22 cellular contexts compared by ENCODE assay signal in genomic region chr5:54537720-54538119, GRCh38. TPM values are rescaled to one million over a fixed set of nuclear protein-coding genes. Genes with fewer than 3 reads are reported as not detected.
A peak's percentile ranks its signal among the peaks of the same experiment; 100 is the strongest.
DNase-seq lines count a peak whose midpoint lies in the region; ATAC-seq and TF ChIP-seq lines count a peak whose summit lies in the region.
"Had no signal": no experiment of that assay in that cellular context is flagged by ENCODE, and none has a peak within 500 bp of the region (broad histone marks: within the 10 kb centered on the region; RNA-seq: fewer than 3 reads in every experiment).

No MANE protein-coding gene starts in this region.

- H3K36me3 ChIP-seq in heart left ventricle (peaks cover 0 to 10% (median 0%) of the 10 kb centered on the region in 9 donors), colonic mucosa (no peaks in the 10 kb centered on the region), right lobe of liver (no peaks in the 10 kb centered on the region)
- no peaks in the 10 kb centered on the region for H3K36me3 ChIP-seq in naive thymus-derived CD4-positive, alpha-beta T cell (ENCODE audit: control insufficient read depth in 2 of 3, insufficient read depth in 3 of 3, low read length in 3 of 3)

- no peaks in the 10 kb centered on the region for H3K27me3 Mint-ChIP-seq in naive thymus-derived CD4-positive, alpha-beta T cell
- H3K27me3 Mint-ChIP-seq: activated naive CD4-positive, alpha-beta T cell treated with anti-CD3 and anti-CD28 coated beads, Interleukin-2, amount 10 ng/mL, durations not matched to agents 7 days and 5 days; T-cell; type B pancreatic cell had no signal

- H3K27ac ChIP-seq in heart left ventricle, result peak overlapping the region in 9 of 12 donors; percentile 12 to 57 (median 36)
- peak overlapping the region; percentile 75 for H3K27ac ChIP-seq in cingulate gyrus (ENCODE audit: low read depth, low read length)
- H3K27ac ChIP-seq in naive thymus-derived CD4-positive, alpha-beta T cell (ENCODE audit: low read depth, low read length), result no peak overlapping the region
- no peak overlapping the region for H3K27ac ChIP-seq in colonic mucosa
- no peak overlapping the region for H3K27ac ChIP-seq in right lobe of liver
- H3K27ac ChIP-seq: A549, parathyroid adenoma, RWPE1 had no signal

- TF ChIP-seq CTCF in heart left ventricle (IDR thresholded peaks at IDR 0.05) (no peak), colonic mucosa (IDR thresholded peaks at IDR 0.05) (no peak), right lobe of liver (IDR thresholded peaks at IDR 0.05) (no peak)

- peak overlapping the region in 5 of 9 donors; percentile 6 to 70 (median 22) for H3K27ac Mint-ChIP-seq in naive thymus-derived CD4-positive, alpha-beta T cell
- H3K27ac Mint-ChIP-seq: activated naive CD4-positive, alpha-beta T cell treated with anti-CD3 and anti-CD28 coated beads, Interleukin-2, amount 10 ng/mL, durations not matched to agents 7 days and 5 days; CD8-positive, alpha-beta T cell; type B pancreatic cell had no signal

- 55 to 77% (median 60%) methylated on average over 2 of the region's 2 CpGs for WGBS in heart left ventricle, 4 donors
- WGBS in right lobe of liver (ENCODE audit: insufficient coverage, low coverage, low lambda C conversion rate, missing lambda C conversion rate), result 63% methylated on average over 2 of the region's 2 CpGs

- H3K4me1 ChIP-seq in heart left ventricle, result peaks cover 3 to 66% (median 50%) of the 10 kb centered on the region in 12 donors
- peaks cover 3 to 8% of the 10 kb centered on the region in 2 donors for H3K4me1 ChIP-seq in naive thymus-derived CD4-positive, alpha-beta T cell (ENCODE audit: control insufficient read depth in 2 of 2, insufficient read depth in 2 of 2, low read length in 2 of 2)
- no peaks in the 10 kb centered on the region for H3K4me1 ChIP-seq in colonic mucosa
- H3K4me1 ChIP-seq in right lobe of liver, result peaks cover 0 to 34% (median 10%) of the 10 kb centered on the region in 4 donors
- H3K4me1 ChIP-seq: A549 had no signal

- CTCF ChIA-PET in naive thymus-derived CD4-positive, alpha-beta T cell (lab: Charles Lee), result interaction anchor here (2.2 kb wide), 1 partner anchor 20 kb away, joined by 8 read pairs; the partner anchor contains the start of gene SNX18

- H3K27me3 ChIP-seq in heart left ventricle, result no peaks in the 10 kb centered on the region
- no peaks in the 10 kb centered on the region for H3K27me3 ChIP-seq in naive thymus-derived CD4-positive, alpha-beta T cell (ENCODE audit: control insufficient read depth in 2 of 2, insufficient read depth in 2 of 2, low read length in 2 of 2)
- no peaks in the 10 kb centered on the region for H3K27me3 ChIP-seq in colonic mucosa
- H3K27me3 ChIP-seq in right lobe of liver, result no peaks in the 10 kb centered on the region

- H3K9me3 ChIP-seq in heart left ventricle (no peaks in the 10 kb centered on the region), colonic mucosa (no peaks in the 10 kb centered on the region), right lobe of liver (no peaks in the 10 kb centered on the region)
- no peaks in the 10 kb centered on the region for H3K9me3 ChIP-seq in naive thymus-derived CD4-positive, alpha-beta T cell (ENCODE audit: control insufficient read depth in 2 of 3, low read length in 3 of 3)
- H3K9me3 ChIP-seq: A549 had no signal

- H3K9me3 Mint-ChIP-seq in naive thymus-derived CD4-positive, alpha-beta T cell, result no peaks in the 10 kb centered on the region
- H3K9me3 Mint-ChIP-seq: activated naive CD4-positive, alpha-beta T cell treated with anti-CD3 and anti-CD28 coated beads, Interleukin-2, amount 10 ng/mL, durations not matched to agents 7 days and 5 days; CD8-positive, alpha-beta T cell; T-cell; type B pancreatic cell had no signal

- H3K9ac ChIP-seq in colonic mucosa (ENCODE audit: low read depth in 2 of 2, low read length in 2 of 2), result no peak overlapping the region
- H3K9ac ChIP-seq: parathyroid adenoma had no signal

- intact Hi-C loops in heart left ventricle (cut with DNase I), result loop anchor here in 1 of 10 donors (5.0 kb wide), 1 partner anchor 110 kb away; no protein-coding TSS in a partner anchor
- intact Hi-C loops in Right ventricle myocardium inferior (cut with DNase I), result no loop called here
- intact Hi-C loops in naive thymus-derived CD4-positive, alpha-beta T cell (cut with micrococcal nuclease), result no loop called here
- intact Hi-C loops in colonic mucosa (cut with DNase I), result no loop called here
- intact Hi-C loops in right lobe of liver (cut with DNase I), result no loop called here

- H3K4me3 ChIP-seq in heart left ventricle (peak overlapping the region in 3 of 12 donors; percentile 7 to 13 (median 10)), colonic mucosa (no peak overlapping the region), right lobe of liver (no peak overlapping the region)
- no peak overlapping the region for H3K4me3 ChIP-seq in naive thymus-derived CD4-positive, alpha-beta T cell (ENCODE audit: low read length)
- H3K4me3 ChIP-seq: A549 had no signal

- ATAC-seq in heart left ventricle (no peak), Right ventricle myocardium inferior (no peak), right lobe of liver (no peak)
- ATAC-seq in naive thymus-derived CD4-positive, alpha-beta T cell, result no peak
- ATAC-seq: A549; CD8-positive, alpha-beta T cell; left colon; T-cell had no signal

- peaks cover 0 to 40% (median 12%) of the 10 kb centered on the region in 5 donors for H3K36me3 Mint-ChIP-seq in naive thymus-derived CD4-positive, alpha-beta T cell

- no peak overlapping the region for H3K4me3 Mint-ChIP-seq in naive thymus-derived CD4-positive, alpha-beta T cell
- H3K4me3 Mint-ChIP-seq: activated naive CD4-positive, alpha-beta T cell treated with anti-CD3 and anti-CD28 coated beads, Interleukin-2, amount 10 ng/mL, durations not matched to agents 7 days and 5 days; CD8-positive, alpha-beta T cell; T-cell; type B pancreatic cell had no signal

- H3K4me1 Mint-ChIP-seq in naive thymus-derived CD4-positive, alpha-beta T cell, result peaks cover 34 to 77% (median 60%) of the 10 kb centered on the region in 7 donors

- POLR2A ChIA-PET in naive thymus-derived CD4-positive, alpha-beta T cell (lab: Charles Lee), result no interaction called here

- TF ChIP-seq POLR2A in heart left ventricle (IDR thresholded peaks at IDR 0.05) (no peak), right lobe of liver (IDR thresholded peaks at IDR 0.05) (no peak)

- DNase-seq in heart left ventricle, result no peak
- no peak for DNase-seq in Right ventricle myocardium inferior (ENCODE audit: missing footprints)
- DNase-seq in naive thymus-derived CD4-positive, alpha-beta T cell, result no peak
- DNase-seq in UCSD-AML1 (lab: John Stamatoyannopoulos, UW; ENCODE audit: unreplicated experiment), result no peak
- DNase-seq in colonic mucosa, result no peak
- DNase-seq in right lobe of liver, result no peak
- no peak for DNase-seq in activated naive CD4-positive, alpha-beta T cell treated with Interleukin-2 at 50 U/mL for 16 hours
- DNase-seq: activated CD4-positive, alpha-beta T cell treated with anti-CD3 and anti-CD28 coated beads, Interleukin-2, amount 50 U/mL, for 4 hours; activated naive CD4-positive, alpha-beta T cell treated with anti-CD3 and anti-CD28 coated beads, Interleukin-2, amount 10 ng/mL, durations not matched to agents 7 days and 5 days; activated T-cell treated with anti-CD3 and anti-CD28 coated beads, Interleukin-2, amount 50 U/mL, for 1 hour; CD8-positive, alpha-beta T cell; DMS79; effector memory CD4-positive, alpha-beta T cell; H7; Kasumi-1; left colon; T-cell had no signal

RNA-seq across cellular contexts. Expression of gene SNX18, which starts 20.2 kb away (rescaled TPM):
- total RNA-seq in heart left ventricle, result 10 to 100 TPM; 18.8 to 39.6 (median 23.4) TPM
- polyA plus RNA-seq in heart left ventricle, result 10 to 100 TPM in 1 of 2 donors, 1 to 10 TPM in 1; 4.1 to 16.7 TPM
- total RNA-seq in Right ventricle myocardium inferior, result 25.2 TPM
- 10 to 100 TPM; 14.3 to 40.9 (median 28.1) TPM for total RNA-seq in naive thymus-derived CD4-positive, alpha-beta T cell
- polyA plus RNA-seq in naive thymus-derived CD4-positive, alpha-beta T cell, result 1 to 10 TPM; 3.2 to 3.7 TPM
- 10 to 100 TPM; 13.4 to 14.4 TPM for total RNA-seq in colonic mucosa
- total RNA-seq in right lobe of liver, result 10 to 100 TPM; 14.1 to 35.3 (median 19.4) TPM

Comparison
In these comparisons a context has a peak if more than half of its experiments do, and no peak if none do; other contexts are left out.
1. H3K27ac ChIP-seq: peak in heart left ventricle (9 of 12) and cingulate gyrus (single experiment); none in naive thymus-derived CD4-positive, alpha-beta T cell (single experiment), colonic mucosa (single experiment) and right lobe of liver (0 of 3).